ENCODE assay signal across 12 cellular contexts in the genomic region with DNA sequence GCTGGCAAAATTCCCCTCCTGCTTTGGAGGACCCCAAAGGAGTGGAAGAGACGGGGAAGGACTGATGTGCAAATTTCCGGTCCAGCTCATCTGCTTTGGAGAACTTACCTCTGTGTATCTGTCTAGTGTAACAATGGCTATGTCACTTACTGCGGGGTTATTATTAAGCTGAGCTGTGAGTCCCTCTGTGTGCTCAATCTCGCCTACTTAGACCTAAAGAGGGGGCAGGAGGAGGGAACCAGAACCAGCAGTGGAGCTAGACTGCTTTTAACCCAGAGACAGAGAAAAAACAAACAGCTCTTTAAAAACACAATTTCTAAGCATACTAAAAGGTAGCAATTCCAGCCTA.
DNase-seq lines count a peak whose midpoint lies in the region; ATAC-seq and TF ChIP-seq lines count a peak whose summit lies in the region.
"Had no signal": no experiment of that assay in that cellular context is flagged by ENCODE, and none has a peak within 500 bp of the region (broad histone marks: within the 10 kb centered on the region; RNA-seq: fewer than 3 reads in every experiment).

No MANE protein-coding gene starts in this region.

- H3K56ac ChIP-seq in IMR-90 (ENCODE audit: extremely low read depth, insufficient read depth, low read length): peak overlapping the region; percentile 93

- no CpG with 5 or more reads among the region's 4 CpGs for WGBS in IMR-90 (ENCODE audit: extremely low coverage in 2 of 2, insufficient read length in 1 of 2), 2 experiments

- ATAC-seq in IMR-90 (ENCODE audit: low read depth) (no peak), HG03196 (IDR thresholded peaks at IDR 0.05; ENCODE audit: unreplicated experiment) (no peak), GM18498 (IDR thresholded peaks at IDR 0.05; ENCODE audit: unreplicated experiment) (no peak)
- no peak for ATAC-seq in stimulated activated memory B cell treated with anti-CD40 and anti-IgM and Interleukin-4, amounts not matched to agents 10 μg/mL and 1 μg/mL and 100 μg/mL, for 72 hours

- H3K9ac ChIP-seq in IMR-90 (ENCODE audit: low read depth, low read length) (peak overlapping the region; percentile 51; the same call in 1 of the 2 replicates), adipocyte (ENCODE audit: low read length) (peak overlapping the region; percentile 84)

- in situ Hi-C loops in IMR-90 (cut with MboI; ENCODE audit: low sequenced_read_pairs): no loop called here

- H3K27ac ChIP-seq in IMR-90 (ENCODE audit: insufficient read depth, low read length): peak overlapping the region; percentile 97
- peak overlapping the region; percentile 31 for H3K27ac ChIP-seq in layer of hippocampus (ENCODE audit: low read depth, low read length)

- CTCF ChIA-PET in IMR-90 (lab: Yijun Ruan, JAX): no interaction called here

- H3K27me3 ChIP-seq in IMR-90 (ENCODE audit: control insufficient read depth, insufficient read depth, low read length) (no peaks in the 10 kb centered on the region), adipocyte (replicated peaks; ENCODE audit: control insufficient read depth, insufficient read depth, low read length) (no peaks in the 10 kb centered on the region), layer of hippocampus (ENCODE audit: control insufficient read depth, insufficient read depth, low read length) (no peaks in the 10 kb centered on the region)

- no peaks in the 10 kb centered on the region for H3K9me3 ChIP-seq in IMR-90 (ENCODE audit: control insufficient read depth, insufficient read depth, low read length)
- no peaks in the 10 kb centered on the region for H3K9me3 ChIP-seq in adipocyte (ENCODE audit: control insufficient read depth, low read length)

- H2BK120ac ChIP-seq in IMR-90 (ENCODE audit: low read depth, low read length): peak overlapping the region; percentile 100

- H2AK9ac ChIP-seq in IMR-90 (replicated peaks; ENCODE audit: low read depth, low read length, poor library complexity): peak overlapping the region; percentile 94

- TF ChIP-seq CTCF in IMR-90 (conservative IDR thresholded peaks at IDR 0.05; ENCODE audit: low read depth, low read length): no peak

- H3K9me1 ChIP-seq in IMR-90 (ENCODE audit: insufficient read depth, low read length): peaks cover 28% of the 10 kb centered on the region

- TF ChIP-seq RAD21 in IMR-90 (IDR thresholded peaks at IDR 0.05; ENCODE audit: low read length): no peak

- DNase-seq in IMR-90 (no peak), adipocyte (ENCODE audit: low read depth) (no peak), SKM-1 treated with dmso at 0.1 percent for 144 hours (lab: John Stamatoyannopoulos, UW; ENCODE audit: unreplicated experiment) (no peak), posterior cingulate gyrus (no peak)
- DNase-seq: DMS79 treated with DMSO at 0.1 percent for 48 hours; NCI-H524 treated with DMSO at 0.1 percent for 48 hours; stimulated activated CD4-positive, alpha-beta T cell treated with anti-CD3 and anti-CD28 coated beads, Interleukin-2, amount 100 ng/mL, for 24 hours had no signal

- no peak overlapping the region for H3K4me3 Mint-ChIP-seq in stimulated activated memory B cell treated with anti-CD40 and anti-IgM and Interleukin-4, amounts not matched to agents 10 μg/mL and 1 μg/mL and 100 μg/mL, for 72 hours
- H3K4me3 Mint-ChIP-seq: activated T-helper 1 cell treated with anti-CD3 and anti-CD28 coated beads, Interleukin-12 subunit alpha, Interleukin-12 subunit beta, Interleukin-2, Interleukin-4 antibody, amounts not matched to agents 30 ng/mL and 10 ng/mL and 1 ng/mL, durations not matched to agents 14 hours and 24 hours and 36 hours had no signal

- no peaks in the 10 kb centered on the region for H3K27me3 Mint-ChIP-seq in stimulated activated memory B cell treated with anti-CD40 and anti-IgM and Interleukin-4, amounts not matched to agents 10 μg/mL and 1 μg/mL and 100 μg/mL, for 72 hours

- peak overlapping the region; percentile 98 for H3K18ac ChIP-seq in IMR-90 (ENCODE audit: low read depth, low read length)

- H3K4me1 Mint-ChIP-seq in stimulated activated memory B cell treated with anti-CD40 and anti-IgM and Interleukin-4, amounts not matched to agents 10 μg/mL and 1 μg/mL and 100 μg/mL, for 72 hours: peaks cover 83% of the 10 kb centered on the region

- POLR2A ChIA-PET in IMR-90 (lab: Charles Lee; ENCODE audit: unreplicated experiment): no interaction called here

- no peak for TF ChIP-seq POLR2A in IMR-90 (IDR thresholded peaks at IDR 0.05; ENCODE audit: low read depth, low read length)

- dilution Hi-C loops in IMR-90 (cut with HindIII; ENCODE audit: low sequenced_read_pairs, unreplicated experiment): no loop called here

- H3K14ac ChIP-seq in IMR-90 (replicated peaks; ENCODE audit: low read depth, low read length): peak overlapping the region; percentile 99

- peak overlapping the region; percentile 97; the same call in 2 of the 3 replicates for H2BK15ac ChIP-seq in IMR-90 (ENCODE audit: low read depth, low read length)

- peak overlapping the region; percentile 97 for H4K5ac ChIP-seq in IMR-90 (ENCODE audit: low read depth, low read length)

- peak overlapping the region; percentile 99 for H2BK20ac ChIP-seq in IMR-90 (ENCODE audit: low read depth, low read length)

- no peaks in the 10 kb centered on the region for H3K36me3 ChIP-seq in IMR-90 (ENCODE audit: control insufficient read depth, insufficient read depth, low read length)
- no peaks in the 10 kb centered on the region for H3K36me3 ChIP-seq in adipocyte (ENCODE audit: control insufficient read depth, insufficient read depth, low read length, severe bottlenecking)

- H3K4me2 ChIP-seq in IMR-90 (ENCODE audit: low read depth, low read length): peak overlapping the region; percentile 35; the same call in 1 of the 2 replicates

- peak overlapping the region; percentile 0 for H3K27ac Mint-ChIP-seq in stimulated activated memory B cell treated with anti-CD40 and anti-IgM and Interleukin-4, amounts not matched to agents 10 μg/mL and 1 μg/mL and 100 μg/mL, for 72 hours
- H3K27ac Mint-ChIP-seq: activated T-helper 1 cell treated with anti-CD3 and anti-CD28 coated beads, Interleukin-12 subunit alpha, Interleukin-12 subunit beta, Interleukin-2, Interleukin-4 antibody, amounts not matched to agents 30 ng/mL and 10 ng/mL and 1 ng/mL, durations not matched to agents 14 hours and 24 hours and 36 hours had no signal

- H3K36me3 Mint-ChIP-seq in stimulated activated memory B cell treated with anti-CD40 and anti-IgM and Interleukin-4, amounts not matched to agents 10 μg/mL and 1 μg/mL and 100 μg/mL, for 72 hours: peaks cover 10% of the 10 kb centered on the region

- H4K91ac ChIP-seq in IMR-90 (ENCODE audit: insufficient read depth, low read depth, low read length): peak overlapping the region; percentile 99

- H2AK5ac ChIP-seq in IMR-90 (ENCODE audit: low read depth, low read length): peak overlapping the region; percentile 97

- BruUV-seq in IMR-90 (replicated peaks; lab: Mats Ljungman, UMichigan): no TSS peak

- peak overlapping the region; percentile 3 for H2AFZ ChIP-seq in IMR-90 (replicated peaks; ENCODE audit: low read length, poor library complexity)

- H3K4me1 ChIP-seq in IMR-90 (ENCODE audit: control insufficient read depth, insufficient read depth, low read length) (peaks cover 25% of the 10 kb centered on the region), adipocyte (ENCODE audit: control insufficient read depth, insufficient read depth, low read length) (peaks cover 62% of the 10 kb centered on the region)

- H2BK5ac ChIP-seq in IMR-90 (ENCODE audit: low read depth, low read length, poor library complexity, severe bottlenecking): peak overlapping the region; percentile 99

- H3K4me3 ChIP-seq in IMR-90 (ENCODE audit: insufficient read depth, low read depth, low read length) (no peak overlapping the region), adipocyte (ENCODE audit: low read length) (peak overlapping the region; percentile 58)

- intact Hi-C loops in IMR-90 (cut with micrococcal nuclease) (loop anchor here (5.0 kb wide), 1 partner anchor 77 kb away; a partner anchor contains a TSS), posterior cingulate gyrus (cut with DNase I) (loop anchor here (10.0 kb wide), 1 partner anchor 121 kb away; no protein-coding TSS in a partner anchor)

- peak overlapping the region; percentile 99 for H3K23ac ChIP-seq in IMR-90 (ENCODE audit: low read depth, low read length)

- no peaks in the 10 kb centered on the region for H3K9me3 Mint-ChIP-seq in stimulated activated memory B cell treated with anti-CD40 and anti-IgM and Interleukin-4, amounts not matched to agents 10 μg/mL and 1 μg/mL and 100 μg/mL, for 72 hours

- peaks cover 8% of the 10 kb centered on the region for H4K20me1 ChIP-seq in IMR-90 (ENCODE audit: insufficient read depth, low read length)

- peaks cover 24 to 68% of the 10 kb centered on the region in 2 experiments for H3K79me1 ChIP-seq in IMR-90 (ENCODE audit: low read depth in 1 of 2, low read length in 2 of 2)

- peak overlapping the region; percentile 75 to 98 for H4K8ac ChIP-seq in IMR-90 (ENCODE audit: low read depth in 2 of 2, low read length in 2 of 2)

- peak overlapping the region; percentile 100 for H3K4ac ChIP-seq in IMR-90 (ENCODE audit: low read depth, low read length)

TF ChIP-seq in IMR-90, 13 proteins besides CTCF, POLR2A, EP300 and RAD21:
- TF ChIP-seq, protein P1, sequence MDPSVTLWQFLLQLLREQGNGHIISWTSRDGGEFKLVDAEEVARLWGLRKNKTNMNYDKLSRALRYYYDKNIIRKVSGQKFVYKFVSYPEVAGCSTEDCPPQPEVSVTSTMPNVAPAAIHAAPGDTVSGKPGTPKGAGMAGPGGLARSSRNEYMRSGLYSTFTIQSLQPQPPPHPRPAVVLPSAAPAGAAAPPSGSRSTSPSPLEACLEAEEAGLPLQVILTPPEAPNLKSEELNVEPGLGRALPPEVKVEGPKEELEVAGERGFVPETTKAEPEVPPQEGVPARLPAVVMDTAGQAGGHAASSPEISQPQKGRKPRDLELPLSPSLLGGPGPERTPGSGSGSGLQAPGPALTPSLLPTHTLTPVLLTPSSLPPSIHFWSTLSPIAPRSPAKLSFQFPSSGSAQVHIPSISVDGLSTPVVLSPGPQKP (IDR thresholded peaks at IDR 0.05; ENCODE audit: borderline replicate concordance, low read depth, low read length): no peak
- TF ChIP-seq NFE2L2 (IDR thresholded peaks at IDR 0.05; ENCODE audit: low read depth, low read length): no peak
- TF ChIP-seq FOS (IDR thresholded peaks at IDR 0.05; ENCODE audit: low read depth, low read length): no peak
- TF ChIP-seq RFX5 (IDR thresholded peaks at IDR 0.05; ENCODE audit: low read depth, low read length): no peak
- TF ChIP-seq CHD1 (IDR thresholded peaks at IDR 0.05; ENCODE audit: low read depth, low read length): no peak
- TF ChIP-seq SMC3 (IDR thresholded peaks at IDR 0.05; ENCODE audit: low read depth, low read length): no peak
- TF ChIP-seq RCOR1 (IDR thresholded peaks at IDR 0.05; ENCODE audit: insufficient replicate concordance, low read length): no peak
- no peak for TF ChIP-seq MXI1 (IDR thresholded peaks at IDR 0.05; ENCODE audit: borderline replicate concordance, low read depth, low read length)
- no peak for TF ChIP-seq MAFK (IDR thresholded peaks at IDR 0.05; ENCODE audit: low read depth, low read length)
